ENCODE assay signal across 8 cellular contexts in the genomic region with DNA sequence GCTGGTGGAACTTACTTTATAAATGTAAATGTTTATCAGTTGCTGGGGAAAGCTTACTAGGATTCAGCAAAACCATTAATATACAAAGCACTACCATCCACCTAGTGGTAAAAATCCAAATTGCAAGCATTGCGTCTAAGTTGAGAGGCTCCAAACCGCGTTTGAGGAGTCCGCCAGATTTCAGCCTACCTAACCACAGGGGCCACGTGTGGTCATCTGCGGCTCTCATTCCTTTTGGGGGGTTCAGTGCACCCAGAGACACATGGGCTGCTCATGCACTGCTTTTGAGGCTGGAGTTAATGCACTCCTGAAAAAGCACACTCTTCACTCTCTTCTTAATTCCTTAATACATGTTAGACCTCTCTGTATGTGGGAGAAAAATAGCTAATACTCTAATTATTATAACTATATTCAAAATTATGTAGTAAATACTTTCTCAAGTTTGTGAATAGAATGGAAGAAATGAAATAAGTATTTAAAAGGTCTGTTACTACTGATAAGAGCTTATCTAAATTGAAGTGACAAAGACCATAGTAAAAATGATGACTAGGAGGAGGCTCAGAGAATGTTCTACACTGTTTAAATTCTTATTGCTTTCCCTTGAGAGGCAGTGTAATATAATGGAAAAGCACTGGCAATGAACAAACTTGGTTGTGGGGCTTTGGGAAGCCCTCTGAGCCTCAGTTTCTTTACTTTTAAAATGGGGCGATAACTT.
A peak's percentile ranks its signal among the peaks of the same experiment; 100 is the strongest.
DNase-seq lines count a peak whose midpoint lies in the region; ATAC-seq and TF ChIP-seq lines count a peak whose summit lies in the region.

No MANE protein-coding gene starts in this region.

- H3K9me3 Mint-ChIP-seq in stimulated activated naive CD8-positive, alpha-beta T cell treated with anti-CD3 and anti-CD28 coated beads, Interleukin-15, amount 100 ng/mL, for 72 hours, result no peaks in the 10 kb centered on the region

- ATAC-seq in GM18511 (IDR thresholded peaks at IDR 0.05; ENCODE audit: unreplicated experiment), result peak; percentile 26
- no peak for ATAC-seq in stimulated activated naive CD8-positive, alpha-beta T cell treated with anti-CD3 and anti-CD28 coated beads, Interleukin-15, amount 100 ng/mL, for 72 hours
- ATAC-seq in HG03439 (IDR thresholded peaks at IDR 0.05; ENCODE audit: unreplicated experiment), result no peak

- TF ChIP-seq CTCF in AG10803 (conservative IDR thresholded peaks at IDR 0.05; ENCODE audit: low read length), result peak; percentile 84
- TF ChIP-seq CTCF in cardiac fibroblast (IDR thresholded peaks at IDR 0.05; ENCODE audit: low read depth, low read length), result peak; percentile 78

- H3K4me3 ChIP-seq in AG10803 (ENCODE audit: low read length), result no peak overlapping the region
- no peak overlapping the region for H3K4me3 ChIP-seq in cardiac fibroblast (replicated peaks in 1 of 2; ENCODE audit: low read depth in 2 of 2, low read length in 2 of 2)

- DNase-seq in AG10803 (ENCODE audit: low read depth) (peak; percentile 74), MV-4-11 (lab: John Stamatoyannopoulos, UW) (peak; percentile 55), SW480 (ENCODE audit: low spot score) (peak; percentile 78), cardiac fibroblast (ENCODE audit: low read depth in 2 of 2) (peak; percentile 81 to 93), kidney glomerular epithelial cell (lab: John Stamatoyannopoulos, UW) (peak; percentile 69)
- peak; percentile 31 to 38 for DNase-seq in stimulated activated naive CD8-positive, alpha-beta T cell treated with anti-CD3 and anti-CD28 coated beads, Interleukin-15, amount 100 ng/mL, for 72 hours

- peaks cover 58% of the 10 kb centered on the region for H3K4me1 Mint-ChIP-seq in stimulated activated naive CD8-positive, alpha-beta T cell treated with anti-CD3 and anti-CD28 coated beads, Interleukin-15, amount 100 ng/mL, for 72 hours

- H3K4me3 Mint-ChIP-seq in stimulated activated naive CD8-positive, alpha-beta T cell treated with anti-CD3 and anti-CD28 coated beads, Interleukin-15, amount 100 ng/mL, for 72 hours, result peak overlapping the region; percentile 31 to 54

- H3K27ac Mint-ChIP-seq in stimulated activated naive CD8-positive, alpha-beta T cell treated with anti-CD3 and anti-CD28 coated beads, Interleukin-15, amount 100 ng/mL, for 72 hours, result peak overlapping the region; percentile 42 to 47

- H3K27me3 Mint-ChIP-seq in stimulated activated naive CD8-positive, alpha-beta T cell treated with anti-CD3 and anti-CD28 coated beads, Interleukin-15, amount 100 ng/mL, for 72 hours, result peaks cover 53% of the 10 kb centered on the region

Comparison
In these comparisons a context has a peak if more than half of its experiments do, and no peak if none do; other contexts are left out.
1. DNase-seq: peak in every context shown above with its lines; median percentile 87 in cardiac fibroblast; 78 in SW480; 74 in AG10803; 69 in kidney glomerular epithelial cell; 55 in MV-4-11; 34 in stimulated activated naive CD8-positive, alpha-beta T cell treated with anti-CD3 and anti-CD28 coated beads, Interleukin-15, amount 100 ng/mL, for 72 hours.